ENCODE assay signal across 17 cellular contexts in genomic region chr20:47013606-47014005, GRCh38.
"Had no signal": no experiment of that assay in that cellular context is flagged by ENCODE, and none has a peak within 500 bp of the region (broad histone marks: within the 10 kb centered on the region; RNA-seq: fewer than 3 reads in every experiment).

No MANE protein-coding gene starts in this region.

- H3K4me1 ChIP-seq: heart right ventricle, lower lobe of right lung, testis, upper lobe of left lung had no signal

- H3K4me3 ChIP-seq: heart right ventricle, lower lobe of right lung, testis, upper lobe of left lung had no signal

- H3K27ac ChIP-seq: heart right ventricle, lower lobe of right lung, testis, upper lobe of left lung had no signal

- H3K27me3 ChIP-seq: testis, upper lobe of left lung had no signal

- H3K36me3 ChIP-seq: heart right ventricle, lower lobe of right lung, upper lobe of left lung had no signal

- DNase-seq: activated CD4-positive, alpha-beta T cell treated with anti-CD3 and anti-CD28 coated beads, Interleukin-2, amount 50 U/mL, for 1 hour; activated CD4-positive, CD25-positive, alpha-beta regulatory T cell treated with anti-CD3 and anti-CD28 coated beads, Interleukin-2, amount 50 U/mL, for 72 hours; activated CD8-positive, alpha-beta T cell treated with anti-CD3 and anti-CD28 coated beads, Interleukin-2, amount 10 ng/mL, durations not matched to agents 7 days and 5 days; activated naive CD4-positive, alpha-beta T cell treated with anti-CD3 and anti-CD28 coated beads for 36 hours; activated T-cell treated with anti-CD3 and anti-CD28 coated beads, Interleukin-2, amount 50 U/mL, for 1 hour; amygdala; effector CD4-positive, alpha-beta T cell; foreskin fibroblast; heart right ventricle; kidney; lower lobe of right lung; naive B cell; nucleus accumbens; stimulated activated CD4-positive, alpha-beta T cell treated with anti-CD3 and anti-CD28 coated beads, Interleukin-4, amount 100 ng/mL, for 1 hour; stimulated activated naive CD4-positive, alpha-beta T cell; testis; upper lobe of left lung had no signal

- ATAC-seq: activated CD8-positive, alpha-beta T cell treated with anti-CD3 and anti-CD28 coated beads, Interleukin-2, amount 10 ng/mL, durations not matched to agents 7 days and 5 days; heart right ventricle; lower lobe of right lung had no signal

- H3K9me3 ChIP-seq: lower lobe of right lung, testis, upper lobe of left lung had no signal
